In the genomic region with DNA sequence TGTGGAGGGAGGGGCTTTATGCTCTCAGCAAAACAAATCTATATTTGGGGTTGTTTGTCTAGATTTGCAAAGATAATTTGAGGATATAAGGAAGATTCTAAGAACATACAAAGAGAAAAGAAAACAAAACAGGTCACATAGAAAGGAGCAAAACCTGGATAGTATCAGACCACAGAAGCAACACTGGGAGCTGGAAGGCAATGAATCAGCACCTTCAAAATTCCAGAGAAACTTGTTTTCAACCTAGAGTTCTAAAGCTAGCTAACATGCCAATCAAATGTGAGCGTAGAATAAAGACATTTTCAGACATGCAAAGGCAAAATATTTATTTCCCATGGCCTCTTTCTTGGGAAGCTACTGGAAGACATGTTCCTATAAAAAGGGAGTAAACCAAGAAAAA, we compare ENCODE assay signal across 1 cellular context.
A peak's percentile ranks its signal among the peaks of the same experiment; 100 is the strongest.
TF ChIP-seq lines count a peak whose summit lies in the region.

No MANE protein-coding gene starts in this region.

TF ChIP-seq in H1, 55 proteins besides CTCF, POLR2A, EP300 and RAD21:
- TF ChIP-seq CHD1 (IDR thresholded peaks at IDR 0.05; ENCODE audit: low read depth, low read length): no peak
- 0 out of 2 replicates have a peak, but pooled peaks have one; percentile 15 for TF ChIP-seq MAFK (IDR thresholded peaks at IDR 0.05; ENCODE audit: low read depth, low read length)
- TF ChIP-seq, protein P1, sequence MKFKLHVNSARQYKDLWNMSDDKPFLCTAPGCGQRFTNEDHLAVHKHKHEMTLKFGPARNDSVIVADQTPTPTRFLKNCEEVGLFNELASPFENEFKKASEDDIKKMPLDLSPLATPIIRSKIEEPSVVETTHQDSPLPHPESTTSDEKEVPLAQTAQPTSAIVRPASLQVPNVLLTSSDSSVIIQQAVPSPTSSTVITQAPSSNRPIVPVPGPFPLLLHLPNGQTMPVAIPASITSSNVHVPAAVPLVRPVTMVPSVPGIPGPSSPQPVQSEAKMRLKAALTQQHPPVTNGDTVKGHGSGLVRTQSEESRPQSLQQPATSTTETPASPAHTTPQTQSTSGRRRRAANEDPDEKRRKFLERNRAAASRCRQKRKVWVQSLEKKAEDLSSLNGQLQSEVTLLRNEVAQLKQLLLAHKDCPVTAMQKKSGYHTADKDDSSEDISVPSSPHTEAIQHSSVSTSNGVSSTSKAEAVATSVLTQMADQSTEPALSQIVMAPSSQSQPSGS (IDR thresholded peaks at IDR 0.05; ENCODE audit: low read length): no peak
- TF ChIP-seq NRF1 (IDR thresholded peaks at IDR 0.05; ENCODE audit: low read depth, low read length): no peak
- no peak for TF ChIP-seq USF2 (IDR thresholded peaks at IDR 0.05; ENCODE audit: low read length)
- no peak for TF ChIP-seq KDM4A (IDR thresholded peaks at IDR 0.05; ENCODE audit: low read depth, low read length, severe bottlenecking)
- no peak for TF ChIP-seq CHD2 (IDR thresholded peaks at IDR 0.05; ENCODE audit: low read length)
- TF ChIP-seq SP1 (IDR thresholded peaks at IDR 0.05; ENCODE audit: low read depth, low read length): no peak
